ENCODE assay signal across 13 cellular contexts in genomic region chr1:178122283-178122682, GRCh38. TPM values are rescaled to one million over a fixed set of nuclear protein-coding genes. Genes with fewer than 3 reads are reported as not detected.
DNase-seq lines count a peak whose midpoint lies in the region; ATAC-seq, FAIRE-seq and TF ChIP-seq lines count a peak whose summit lies in the region.
"Had no signal": no experiment of that assay in that cellular context is flagged by ENCODE, and none has a peak within 500 bp of the region (broad histone marks: within the 10 kb centered on the region; RNA-seq: fewer than 3 reads in every experiment).

No MANE protein-coding gene starts in this region.

- H3K9ac ChIP-seq in SK-N-SH, result no peak overlapping the region
- no peak overlapping the region for H3K9ac ChIP-seq in mammary epithelial cell (ENCODE audit: insufficient read depth, low read length)

- H2AFZ ChIP-seq in SK-N-SH (ENCODE audit: low read depth) (no peak overlapping the region), mammary epithelial cell (ENCODE audit: low read depth, low read length) (no peak overlapping the region)

- intact Hi-C loops in mammary epithelial cell (cut with micrococcal nuclease), result no loop called here

- peaks cover 11% of the 10 kb centered on the region for H3F3A ChIP-seq in SK-N-SH (replicated peaks; ENCODE audit: insufficient read depth)

- H3K27ac ChIP-seq in SK-N-SH (ENCODE audit: low read depth in 2 of 2, low read length in 1 of 2) (peak overlapping the region in 1 of 2 experiments; percentile 2; a peak in 1 of 4 replicates), mammary epithelial cell (ENCODE audit: insufficient read depth, low read depth, low read length) (peak overlapping the region; percentile 15), substantia nigra (ENCODE audit: low read depth, low read length, poor library complexity, severe bottlenecking) (peak overlapping the region; percentile 2)
- H3K27ac ChIP-seq: upper lobe of left lung had no signal

- H3K4me3 ChIP-seq in SK-N-SH (ENCODE audit: low read depth in 2 of 2, low read length in 1 of 2), result no peak overlapping the region
- no peak overlapping the region for H3K4me3 ChIP-seq in mammary epithelial cell (replicated peaks in 1 of 3; ENCODE audit: insufficient read depth in 1 of 3, low read depth in 2 of 3, low read length in 3 of 3)
- H3K4me3 ChIP-seq: upper lobe of left lung had no signal

- TF ChIP-seq RAD21 in SK-N-SH (IDR thresholded peaks at IDR 0.05; ENCODE audit: low read length), result no peak

- TF ChIP-seq CTCF in SK-N-SH (IDR thresholded peaks at IDR 0.05), result no peak
- no peak for TF ChIP-seq CTCF in mammary epithelial cell (conservative IDR thresholded peaks at IDR 0.05 in 1 of 2, IDR thresholded peaks at IDR 0.05 in 1 of 2; ENCODE audit: extremely low read depth in 1 of 2, insufficient read depth in 1 of 2, low read depth in 1 of 2, low read length in 2 of 2)

- BruUV-seq in mammary epithelial cell (replicated peaks; lab: Mats Ljungman, UMichigan), result no TSS peak

- FAIRE-seq in urothelium cell line (lab: Jason Lieb, UNC), result no peak
- FAIRE-seq: A204.1 had no signal

- H4K20me1 ChIP-seq in SK-N-SH (ENCODE audit: insufficient read depth), result no peaks in the 10 kb centered on the region
- H4K20me1 ChIP-seq in mammary epithelial cell (ENCODE audit: insufficient read depth, low read length), result no peaks in the 10 kb centered on the region

- no peaks in the 10 kb centered on the region for H3K9me2 ChIP-seq in SK-N-SH

- H3K9me3 ChIP-seq in SK-N-SH (no peaks in the 10 kb centered on the region), mammary epithelial cell (replicated peaks; ENCODE audit: insufficient read depth, low read length) (no peaks in the 10 kb centered on the region)
- H3K9me3 ChIP-seq: upper lobe of left lung had no signal

- CTCF ChIA-PET in SK-N-SH (lab: Yijun Ruan, JAX), result no interaction called here
- CTCF ChIA-PET in mammary epithelial cell (lab: Charles Lee; ENCODE audit: low non-redundant PET), result no interaction called here

- in situ Hi-C loops in mammary epithelial cell (cut with MboI; ENCODE audit: low sequenced_read_pairs in 2 of 2), result no loop called here

- no peak; the same call in 2 of the 3 replicates for ATAC-seq in SK-N-SH treated with all-trans-retinoic acid at 6 μM for 48 hours
- peak; percentile 78 for ATAC-seq in HG03442 (IDR thresholded peaks at IDR 0.05; ENCODE audit: unreplicated experiment)

- POLR2A ChIA-PET in SK-N-SH (lab: Yijun Ruan, JAX), result interaction anchor here (0.6 kb wide), 1 partner anchor 1228 kb away, joined by 3 read pairs; no protein-coding TSS in a partner anchor

- 95% methylated on average over 1 of the region's 1 CpG for WGBS in SK-N-SH (ENCODE audit: low lambda C conversion rate)
- 93% methylated on average over 1 of the region's 1 CpG for WGBS in mammary epithelial cell (ENCODE audit: low coverage, missing lambda C conversion rate)

- DNase-seq in SK-N-SH, result no peak
- DNase-seq in mammary epithelial cell, result no peak
- no peak for DNase-seq in substantia nigra (lab: John Stamatoyannopoulos, UW)
- no peak for DNase-seq in midbrain (lab: John Stamatoyannopoulos, UW)
- no peak for DNase-seq in urothelium cell line (ENCODE audit: low spot score)
- DNase-seq in LoVo (ENCODE audit: low spot score), result no peak
- DNase-seq: activated CD4-positive, CD25-positive, alpha-beta regulatory T cell treated with anti-CD3 and anti-CD28 coated beads, Interleukin-2, amount 50 U/mL, for 72 hours; activated gamma-delta T cell treated with Interleukin-2 at 50 U/mL for 16 hours; NCI-H2171 treated with DMSO at 0.1 percent for 48 hours; upper lobe of left lung had no signal

- peaks cover 1 to 10% of the 10 kb centered on the region in 2 experiments; a peak in 2 of 4 replicates for H3K4me1 ChIP-seq in SK-N-SH (ENCODE audit: control insufficient read depth in 1 of 2, insufficient read depth in 2 of 2, low read depth in 1 of 2, low read length in 1 of 2)
- H3K4me1 ChIP-seq in mammary epithelial cell (ENCODE audit: insufficient read depth, low read length), result peaks cover 51% of the 10 kb centered on the region

- peaks cover 49% of the 10 kb centered on the region for H3K79me2 ChIP-seq in SK-N-SH (ENCODE audit: insufficient read depth)
- peaks cover 85% of the 10 kb centered on the region for H3K79me2 ChIP-seq in mammary epithelial cell (ENCODE audit: insufficient read depth, low read length)

- H3K36me3 ChIP-seq in SK-N-SH (replicated peaks in 1 of 2; ENCODE audit: control insufficient read depth in 1 of 2, insufficient read depth in 2 of 2, low read length in 1 of 2) (no peaks in the 10 kb centered on the region), mammary epithelial cell (ENCODE audit: insufficient read depth, low read length) (no peaks in the 10 kb centered on the region)
- H3K36me3 ChIP-seq: upper lobe of left lung had no signal

- TF ChIP-seq EP300 in SK-N-SH (IDR thresholded peaks at IDR 0.05; ENCODE audit: borderline replicate concordance in 1 of 2, low read depth in 1 of 2, low read length in 1 of 2), result no peak

- H3K27me3 ChIP-seq in SK-N-SH (ENCODE audit: insufficient read depth) (no peaks in the 10 kb centered on the region), mammary epithelial cell (ENCODE audit: insufficient read depth, low read length) (no peaks in the 10 kb centered on the region)
- H3K27me3 ChIP-seq: upper lobe of left lung had no signal

- dilution Hi-C loops in mammary epithelial cell (cut with HindIII; ENCODE audit: low sequenced_read_pairs), result loop anchor here (5.0 kb wide), 1 partner anchor 90 kb away; no protein-coding TSS in a partner anchor

- H3K4me2 ChIP-seq in SK-N-SH (no peak overlapping the region), mammary epithelial cell (ENCODE audit: insufficient read depth, low read depth, low read length) (peak overlapping the region; percentile 39)

TF ChIP-seq in SK-N-SH, 30 proteins besides CTCF, POLR2A, EP300 and RAD21:
- TF ChIP-seq, protein P1, sequence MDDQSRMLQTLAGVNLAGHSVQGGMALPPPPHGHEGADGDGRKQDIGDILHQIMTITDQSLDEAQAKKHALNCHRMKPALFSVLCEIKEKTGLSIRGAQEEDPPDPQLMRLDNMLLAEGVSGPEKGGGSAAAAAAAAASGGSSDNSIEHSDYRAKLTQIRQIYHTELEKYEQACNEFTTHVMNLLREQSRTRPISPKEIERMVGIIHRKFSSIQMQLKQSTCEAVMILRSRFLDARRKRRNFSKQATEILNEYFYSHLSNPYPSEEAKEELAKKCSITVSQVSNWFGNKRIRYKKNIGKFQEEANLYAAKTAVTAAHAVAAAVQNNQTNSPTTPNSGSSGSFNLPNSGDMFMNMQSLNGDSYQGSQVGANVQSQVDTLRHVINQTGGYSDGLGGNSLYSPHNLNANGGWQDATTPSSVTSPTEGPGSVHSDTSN (IDR thresholded peaks at IDR 0.05), result peak; percentile 43; the same call in 1 of the 2 replicates
- TF ChIP-seq SIN3A (IDR thresholded peaks at IDR 0.05; ENCODE audit: borderline replicate concordance, low read depth, low read length) (no peak), FOSL2 (IDR thresholded peaks at IDR 0.05; ENCODE audit: borderline replicate concordance, low read depth) (peak; percentile 19; the same call in 1 of the 2 replicates)

TF ChIP-seq in SK-N-SH treated with all-trans-retinoic acid at 6 μM for 48 hours, 23 proteins besides CTCF, POLR2A, EP300 and RAD21 (continues in another document):
- TF ChIP-seq ZC3H10 (CRISPR knock-in tag; IDR thresholded peaks at IDR 0.05) (no peak), ESRRG (CRISPR knock-in tag; IDR thresholded peaks at IDR 0.05) (no peak), PATZ1 (CRISPR knock-in tag; IDR thresholded peaks at IDR 0.05; ENCODE audit: borderline replicate concordance) (no peak), CSDC2 (CRISPR knock-in tag; IDR thresholded peaks at IDR 0.05) (no peak), RARB (CRISPR knock-in tag; IDR thresholded peaks at IDR 0.05) (no peak)
- TF ChIP-seq, protein P2, sequence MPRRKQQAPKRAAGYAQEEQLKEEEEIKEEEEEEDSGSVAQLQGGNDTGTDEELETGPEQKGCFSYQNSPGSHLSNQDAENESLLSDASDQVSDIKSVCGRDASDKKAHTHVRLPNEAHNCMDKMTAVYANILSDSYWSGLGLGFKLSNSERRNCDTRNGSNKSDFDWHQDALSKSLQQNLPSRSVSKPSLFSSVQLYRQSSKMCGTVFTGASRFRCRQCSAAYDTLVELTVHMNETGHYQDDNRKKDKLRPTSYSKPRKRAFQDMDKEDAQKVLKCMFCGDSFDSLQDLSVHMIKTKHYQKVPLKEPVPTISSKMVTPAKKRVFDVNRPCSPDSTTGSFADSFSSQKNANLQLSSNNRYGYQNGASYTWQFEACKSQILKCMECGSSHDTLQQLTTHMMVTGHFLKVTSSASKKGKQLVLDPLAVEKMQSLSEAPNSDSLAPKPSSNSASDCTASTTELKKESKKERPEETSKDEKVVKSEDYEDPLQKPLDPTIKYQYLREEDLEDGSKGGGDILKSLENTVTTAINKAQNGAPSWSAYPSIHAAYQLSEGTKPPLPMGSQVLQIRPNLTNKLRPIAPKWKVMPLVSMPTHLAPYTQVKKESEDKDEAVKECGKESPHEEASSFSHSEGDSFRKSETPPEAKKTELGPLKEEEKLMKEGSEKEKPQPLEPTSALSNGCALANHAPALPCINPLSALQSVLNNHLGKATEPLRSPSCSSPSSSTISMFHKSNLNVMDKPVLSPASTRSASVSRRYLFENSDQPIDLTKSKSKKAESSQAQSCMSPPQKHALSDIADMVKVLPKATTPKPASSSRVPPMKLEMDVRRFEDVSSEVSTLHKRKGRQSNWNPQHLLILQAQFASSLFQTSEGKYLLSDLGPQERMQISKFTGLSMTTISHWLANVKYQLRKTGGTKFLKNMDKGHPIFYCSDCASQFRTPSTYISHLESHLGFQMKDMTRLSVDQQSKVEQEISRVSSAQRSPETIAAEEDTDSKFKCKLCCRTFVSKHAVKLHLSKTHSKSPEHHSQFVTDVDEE (CRISPR knock-in tag; IDR thresholded peaks at IDR 0.05), result no peak

RNA-seq across cellular contexts. Expression of gene RASAL2, which starts 28.4 kb away (rescaled TPM):
- polyA plus RNA-seq in SK-N-SH (2012; rRNA removed) (6.9 and 10.0 TPM in 2 replicates), mammary epithelial cell (34.0 TPM)
- polyA plus RNA-seq in SK-N-SH (2012; cell fraction: cytosol; rRNA removed), result 3.6 and 4.9 TPM in 2 replicates
- polyA plus RNA-seq in SK-N-SH (2012; cell fraction: nucleus; rRNA removed), result 23.4 and 34.0 TPM in 2 replicates
- total RNA-seq in mammary epithelial cell, result 10 to 100 TPM; 45.3 to 53.7 TPM
- polyA minus RNA-seq in mammary epithelial cell, result 61.1 TPM
